1 cellular context compared by ENCODE assay signal in the genomic region with DNA sequence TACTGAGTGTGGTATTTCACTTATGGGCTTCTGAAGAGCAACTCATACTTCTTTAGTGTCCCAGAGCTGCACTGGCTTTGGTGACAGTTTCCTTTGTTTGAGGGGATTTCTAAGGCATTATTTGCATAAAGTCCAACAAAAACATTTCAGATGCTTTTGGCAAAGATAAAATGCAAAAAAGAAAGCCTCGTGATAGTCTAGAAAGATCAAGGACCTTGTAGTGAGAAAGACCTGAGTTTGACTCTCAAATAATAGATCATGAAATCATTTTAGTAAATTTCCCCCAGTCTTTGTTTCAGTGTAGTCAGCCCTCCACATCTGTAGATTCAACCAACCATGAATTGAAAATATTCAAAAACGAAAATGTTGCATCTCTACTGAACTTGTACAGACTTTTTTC.
TF ChIP-seq lines count a peak whose summit lies in the region.

No MANE protein-coding gene starts in this region.

TF ChIP-seq in GM12878, 131 proteins besides CTCF, POLR2A, EP300 and RAD21 (continued from another document):
- TF ChIP-seq, protein P1, sequence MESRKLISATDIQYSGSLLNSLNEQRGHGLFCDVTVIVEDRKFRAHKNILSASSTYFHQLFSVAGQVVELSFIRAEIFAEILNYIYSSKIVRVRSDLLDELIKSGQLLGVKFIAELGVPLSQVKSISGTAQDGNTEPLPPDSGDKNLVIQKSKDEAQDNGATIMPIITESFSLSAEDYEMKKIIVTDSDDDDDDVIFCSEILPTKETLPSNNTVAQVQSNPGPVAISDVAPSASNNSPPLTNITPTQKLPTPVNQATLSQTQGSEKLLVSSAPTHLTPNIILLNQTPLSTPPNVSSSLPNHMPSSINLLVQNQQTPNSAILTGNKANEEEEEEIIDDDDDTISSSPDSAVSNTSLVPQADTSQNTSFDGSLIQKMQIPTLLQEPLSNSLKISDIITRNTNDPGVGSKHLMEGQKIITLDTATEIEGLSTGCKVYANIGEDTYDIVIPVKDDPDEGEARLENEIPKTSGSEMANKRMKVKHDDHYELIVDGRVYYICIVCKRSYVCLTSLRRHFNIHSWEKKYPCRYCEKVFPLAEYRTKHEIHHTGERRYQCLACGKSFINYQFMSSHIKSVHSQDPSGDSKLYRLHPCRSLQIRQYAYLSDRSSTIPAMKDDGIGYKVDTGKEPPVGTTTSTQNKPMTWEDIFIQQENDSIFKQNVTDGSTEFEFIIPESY (IDR thresholded peaks at IDR 0.05): no peak
- TF ChIP-seq ZNF687 (IDR thresholded peaks at IDR 0.05): 0 out of 2 replicates have a peak, but pooled peaks have one; percentile 3
- TF ChIP-seq IRF4 (IDR thresholded peaks at IDR 0.05; ENCODE audit: low read depth, low read length): no peak
- peak; percentile 78; the same call in 1 of the 2 replicates for TF ChIP-seq ZNF24 (IDR thresholded peaks at IDR 0.05)
- peak; percentile 23; the same call in 1 of the 2 replicates for TF ChIP-seq RUNX3 (IDR thresholded peaks at IDR 0.05; ENCODE audit: low read length)
- TF ChIP-seq TCF7 (IDR thresholded peaks at IDR 0.05; ENCODE audit: borderline replicate concordance): no peak; the same call in 1 of the 2 replicates
- TF ChIP-seq ZSCAN29 (IDR thresholded peaks at IDR 0.05): no peak
- 0 out of 2 replicates have a peak, but pooled peaks have one; percentile 11 for TF ChIP-seq NFIC (IDR thresholded peaks at IDR 0.05; ENCODE audit: low read depth, low read length)
